ENCODE assay signal across 2 cellular contexts in the genomic region with DNA sequence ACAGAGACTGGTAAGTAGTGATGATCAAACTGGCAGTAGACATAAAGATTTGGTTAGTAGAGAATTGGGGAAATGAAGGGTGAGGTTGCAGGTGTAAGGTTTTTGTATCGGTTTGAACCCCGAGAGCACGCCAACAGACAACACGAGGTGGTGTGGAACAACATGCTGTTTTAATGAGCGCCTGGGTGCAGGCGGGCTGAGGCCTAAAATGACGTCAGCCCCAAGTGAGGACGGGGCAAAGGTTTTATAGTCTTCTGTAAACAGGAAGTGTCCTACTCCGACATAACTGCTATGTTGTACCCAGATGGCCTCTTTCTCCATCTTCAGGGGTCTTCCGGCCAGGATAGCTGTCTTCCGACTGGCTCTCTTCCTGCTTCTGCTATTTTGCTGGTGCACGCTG.
TF ChIP-seq lines count a peak whose summit lies in the region.

No MANE protein-coding gene starts in this region.

TF ChIP-seq in K562, 482 proteins besides CTCF, POLR2A, EP300 and RAD21 (continued from another document):
- TF ChIP-seq, protein P1, sequence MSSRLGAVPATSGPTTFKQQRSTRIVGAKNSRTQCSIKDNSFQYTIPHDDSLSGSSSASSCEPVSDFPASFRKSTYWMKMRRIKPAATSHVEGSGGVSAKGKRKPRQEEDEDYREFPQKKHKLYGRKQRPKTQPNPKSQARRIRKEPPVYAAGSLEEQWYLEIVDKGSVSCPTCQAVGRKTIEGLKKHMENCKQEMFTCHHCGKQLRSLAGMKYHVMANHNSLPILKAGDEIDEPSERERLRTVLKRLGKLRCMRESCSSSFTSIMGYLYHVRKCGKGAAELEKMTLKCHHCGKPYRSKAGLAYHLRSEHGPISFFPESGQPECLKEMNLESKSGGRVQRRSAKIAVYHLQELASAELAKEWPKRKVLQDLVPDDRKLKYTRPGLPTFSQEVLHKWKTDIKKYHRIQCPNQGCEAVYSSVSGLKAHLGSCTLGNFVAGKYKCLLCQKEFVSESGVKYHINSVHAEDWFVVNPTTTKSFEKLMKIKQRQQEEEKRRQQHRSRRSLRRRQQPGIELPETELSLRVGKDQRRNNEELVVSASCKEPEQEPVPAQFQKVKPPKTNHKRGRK (tag; IDR thresholded peaks at IDR 0.05), result no peak
- TF ChIP-seq, protein P2, sequence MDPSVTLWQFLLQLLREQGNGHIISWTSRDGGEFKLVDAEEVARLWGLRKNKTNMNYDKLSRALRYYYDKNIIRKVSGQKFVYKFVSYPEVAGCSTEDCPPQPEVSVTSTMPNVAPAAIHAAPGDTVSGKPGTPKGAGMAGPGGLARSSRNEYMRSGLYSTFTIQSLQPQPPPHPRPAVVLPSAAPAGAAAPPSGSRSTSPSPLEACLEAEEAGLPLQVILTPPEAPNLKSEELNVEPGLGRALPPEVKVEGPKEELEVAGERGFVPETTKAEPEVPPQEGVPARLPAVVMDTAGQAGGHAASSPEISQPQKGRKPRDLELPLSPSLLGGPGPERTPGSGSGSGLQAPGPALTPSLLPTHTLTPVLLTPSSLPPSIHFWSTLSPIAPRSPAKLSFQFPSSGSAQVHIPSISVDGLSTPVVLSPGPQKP (CRISPR knock-in tag; IDR thresholded peaks at IDR 0.05), result no peak
- no peak for TF ChIP-seq EZH2 (IDR thresholded peaks at IDR 0.05; ENCODE audit: borderline replicate concordance, low read depth, low read length)
- TF ChIP-seq, protein P3, sequence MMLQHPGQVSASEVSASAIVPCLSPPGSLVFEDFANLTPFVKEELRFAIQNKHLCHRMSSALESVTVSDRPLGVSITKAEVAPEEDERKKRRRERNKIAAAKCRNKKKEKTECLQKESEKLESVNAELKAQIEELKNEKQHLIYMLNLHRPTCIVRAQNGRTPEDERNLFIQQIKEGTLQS (IDR thresholded peaks at IDR 0.05), result peak; percentile 43
- TF ChIP-seq, protein P3 (CRISPR knock-in tag; conservative IDR thresholded peaks at IDR 0.05), result no peak
- TF ChIP-seq ATF7 (IDR thresholded peaks at IDR 0.05), result peak; percentile 40; the same call in 1 of the 2 replicates

TF ChIP-seq in liver, 16 proteins besides CTCF, POLR2A, EP300 and RAD21 (continued from another document):
- TF ChIP-seq, protein P4, sequence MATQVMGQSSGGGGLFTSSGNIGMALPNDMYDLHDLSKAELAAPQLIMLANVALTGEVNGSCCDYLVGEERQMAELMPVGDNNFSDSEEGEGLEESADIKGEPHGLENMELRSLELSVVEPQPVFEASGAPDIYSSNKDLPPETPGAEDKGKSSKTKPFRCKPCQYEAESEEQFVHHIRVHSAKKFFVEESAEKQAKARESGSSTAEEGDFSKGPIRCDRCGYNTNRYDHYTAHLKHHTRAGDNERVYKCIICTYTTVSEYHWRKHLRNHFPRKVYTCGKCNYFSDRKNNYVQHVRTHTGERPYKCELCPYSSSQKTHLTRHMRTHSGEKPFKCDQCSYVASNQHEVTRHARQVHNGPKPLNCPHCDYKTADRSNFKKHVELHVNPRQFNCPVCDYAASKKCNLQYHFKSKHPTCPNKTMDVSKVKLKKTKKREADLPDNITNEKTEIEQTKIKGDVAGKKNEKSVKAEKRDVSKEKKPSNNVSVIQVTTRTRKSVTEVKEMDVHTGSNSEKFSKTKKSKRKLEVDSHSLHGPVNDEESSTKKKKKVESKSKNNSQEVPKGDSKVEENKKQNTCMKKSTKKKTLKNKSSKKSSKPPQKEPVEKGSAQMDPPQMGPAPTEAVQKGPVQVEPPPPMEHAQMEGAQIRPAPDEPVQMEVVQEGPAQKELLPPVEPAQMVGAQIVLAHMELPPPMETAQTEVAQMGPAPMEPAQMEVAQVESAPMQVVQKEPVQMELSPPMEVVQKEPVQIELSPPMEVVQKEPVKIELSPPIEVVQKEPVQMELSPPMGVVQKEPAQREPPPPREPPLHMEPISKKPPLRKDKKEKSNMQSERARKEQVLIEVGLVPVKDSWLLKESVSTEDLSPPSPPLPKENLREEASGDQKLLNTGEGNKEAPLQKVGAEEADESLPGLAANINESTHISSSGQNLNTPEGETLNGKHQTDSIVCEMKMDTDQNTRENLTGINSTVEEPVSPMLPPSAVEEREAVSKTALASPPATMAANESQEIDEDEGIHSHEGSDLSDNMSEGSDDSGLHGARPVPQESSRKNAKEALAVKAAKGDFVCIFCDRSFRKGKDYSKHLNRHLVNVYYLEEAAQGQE (IDR thresholded peaks at IDR 0.05), result no peak
- TF ChIP-seq, protein P5, sequence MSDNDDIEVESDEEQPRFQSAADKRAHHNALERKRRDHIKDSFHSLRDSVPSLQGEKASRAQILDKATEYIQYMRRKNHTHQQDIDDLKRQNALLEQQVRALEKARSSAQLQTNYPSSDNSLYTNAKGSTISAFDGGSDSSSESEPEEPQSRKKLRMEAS (IDR thresholded peaks at IDR 0.05), result no peak
- no peak for TF ChIP-seq JUND (IDR thresholded peaks at IDR 0.05)
- TF ChIP-seq HNF4A (conservative IDR thresholded peaks at IDR 0.05), result no peak
- TF ChIP-seq YY1 (IDR thresholded peaks at IDR 0.05), result no peak
- peak; percentile 11 for TF ChIP-seq SP1 (IDR thresholded peaks at IDR 0.05)
- TF ChIP-seq NR2F2 (IDR thresholded peaks at IDR 0.05), result peak; percentile 52
- peak in 1 of 2 donors; percentile 29 for TF ChIP-seq GABPA (IDR thresholded peaks at IDR 0.05 in 1 of 2, conservative IDR thresholded peaks at IDR 0.05 in 1 of 2)
- TF ChIP-seq EGR1 (IDR thresholded peaks at IDR 0.05; ENCODE audit: low read depth in 2 of 2), result no peak
- no peak for TF ChIP-seq RXRA (IDR thresholded peaks at IDR 0.05)
- TF ChIP-seq TAF1 (conservative IDR thresholded peaks at IDR 0.05), result no peak
- TF ChIP-seq, protein P6, sequence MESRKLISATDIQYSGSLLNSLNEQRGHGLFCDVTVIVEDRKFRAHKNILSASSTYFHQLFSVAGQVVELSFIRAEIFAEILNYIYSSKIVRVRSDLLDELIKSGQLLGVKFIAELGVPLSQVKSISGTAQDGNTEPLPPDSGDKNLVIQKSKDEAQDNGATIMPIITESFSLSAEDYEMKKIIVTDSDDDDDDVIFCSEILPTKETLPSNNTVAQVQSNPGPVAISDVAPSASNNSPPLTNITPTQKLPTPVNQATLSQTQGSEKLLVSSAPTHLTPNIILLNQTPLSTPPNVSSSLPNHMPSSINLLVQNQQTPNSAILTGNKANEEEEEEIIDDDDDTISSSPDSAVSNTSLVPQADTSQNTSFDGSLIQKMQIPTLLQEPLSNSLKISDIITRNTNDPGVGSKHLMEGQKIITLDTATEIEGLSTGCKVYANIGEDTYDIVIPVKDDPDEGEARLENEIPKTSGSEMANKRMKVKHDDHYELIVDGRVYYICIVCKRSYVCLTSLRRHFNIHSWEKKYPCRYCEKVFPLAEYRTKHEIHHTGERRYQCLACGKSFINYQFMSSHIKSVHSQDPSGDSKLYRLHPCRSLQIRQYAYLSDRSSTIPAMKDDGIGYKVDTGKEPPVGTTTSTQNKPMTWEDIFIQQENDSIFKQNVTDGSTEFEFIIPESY (IDR thresholded peaks at IDR 0.05), result no peak
